19 cellular contexts compared by ENCODE assay signal in genomic region chr2:158776236-158776635, GRCh38. TPM values are rescaled to one million over a fixed set of nuclear protein-coding genes. Genes with fewer than 3 reads are reported as not detected.
DNase-seq lines count a peak whose midpoint lies in the region; ATAC-seq, FAIRE-seq and TF ChIP-seq lines count a peak whose summit lies in the region.
"Had no signal": no experiment of that assay in that cellular context is flagged by ENCODE, and none has a peak within 500 bp of the region (broad histone marks: within the 10 kb centered on the region; RNA-seq: fewer than 3 reads in every experiment).

No MANE protein-coding gene starts in this region.

- TF ChIP-seq CTCF in SK-N-SH (IDR thresholded peaks at IDR 0.05) (no peak), PC-9 (conservative IDR thresholded peaks at IDR 0.05) (no peak)

- no peak for ATAC-seq in SK-N-SH treated with all-trans-retinoic acid at 6 μM for 48 hours
- no peak for ATAC-seq in Right ventricle myocardium superior (ENCODE audit: poor library complexity)
- ATAC-seq: HCT116 had no signal

- no peak overlapping the region for H3K4me3 ChIP-seq in SK-N-SH (ENCODE audit: low read depth in 2 of 2, low read length in 1 of 2)
- H3K4me3 ChIP-seq in SJCRH30 = no peak overlapping the region
- no peak overlapping the region for H3K4me3 ChIP-seq in small intestine (ENCODE audit: low read depth in 1 of 2, low read length in 2 of 2)
- H3K4me3 ChIP-seq in PC-9 = no peak overlapping the region

- H3K9ac ChIP-seq in SK-N-SH = no peak overlapping the region

- POLR2A ChIA-PET in SK-N-SH (lab: Yijun Ruan, JAX) (no interaction called here), PC-9 (lab: Charles Lee; ENCODE audit: unreplicated experiment) (no interaction called here)

- H3K9me2 ChIP-seq in SK-N-SH (no peaks in the 10 kb centered on the region), PC-9 (ENCODE audit: insufficient read depth) (no peaks in the 10 kb centered on the region)

- H3K4me1 ChIP-seq in SK-N-SH (ENCODE audit: control insufficient read depth in 1 of 2, insufficient read depth in 2 of 2, low read depth in 1 of 2, low read length in 1 of 2) (no peaks in the 10 kb centered on the region), SJCRH30 (peaks cover 15% of the 10 kb centered on the region), small intestine (ENCODE audit: control insufficient read depth in 2 of 2, insufficient read depth in 1 of 2, low read depth in 1 of 2, low read length in 1 of 2) (peaks cover 0 to 3% of the 10 kb centered on the region in 2 donors), PC-9 (replicated peaks; ENCODE audit: insufficient read depth) (no peaks in the 10 kb centered on the region; the same call in 1 of the 2 replicates)

- no peak for DNase-seq in SK-N-SH
- peak; percentile 20 for DNase-seq in NCI-H510A (lab: John Stamatoyannopoulos, UW)
- peak; percentile 22 to 71 for DNase-seq in SJCRH30
- DNase-seq in small intestine = peak; percentile 14
- DNase-seq in activated CD8-positive, alpha-beta memory T cell treated with anti-CD3 and anti-CD28 coated beads for 24 hours = no peak
- DNase-seq in PC-9 = no peak
- DNase-seq in Right ventricle myocardium superior = no peak
- DNase-seq: NCI-H1417 treated with DMSO at 0.1 percent for 48 hours; NCI-H2081 treated with DMSO at 0.1 percent for 48 hours; NCI-H446 treated with DMSO at 0.1 percent for 48 hours; NK-92 treated with Interleukin-12 subunit alpha and Interleukin-12 subunit beta, amount 100 ng/mL, for 24 hours; SIG-M5; SW 1271 had no signal

- H2AFZ ChIP-seq in SK-N-SH (ENCODE audit: low read depth) (no peak overlapping the region), PC-9 (no peak overlapping the region)

- TF ChIP-seq EP300 in SK-N-SH (IDR thresholded peaks at IDR 0.05; ENCODE audit: borderline replicate concordance in 1 of 2, low read depth in 1 of 2, low read length in 1 of 2) = no peak

- H3K9me3 ChIP-seq in SK-N-SH (no peaks in the 10 kb centered on the region), SJCRH30 (replicated peaks) (no peaks in the 10 kb centered on the region), small intestine (ENCODE audit: control insufficient read depth, low read depth) (no peaks in the 10 kb centered on the region), PC-9 (ENCODE audit: insufficient read depth, low read depth) (no peaks in the 10 kb centered on the region)

- H3K4me2 ChIP-seq in SK-N-SH (no peak overlapping the region), PC-9 (no peak overlapping the region)

- BruUV-seq in PC-9 (replicated peaks; lab: Mats Ljungman, UMichigan) = no TSS peak

- intact Hi-C loops in PC-9 (cut with micrococcal nuclease; ENCODE audit: unreplicated experiment) = no loop called here
- intact Hi-C loops in Right ventricle myocardium superior (cut with DNase I) = no loop called here

- H3K79me2 ChIP-seq in SK-N-SH (ENCODE audit: insufficient read depth) = no peaks in the 10 kb centered on the region
- H3K79me2 ChIP-seq in PC-9 (ENCODE audit: low read depth) = no peaks in the 10 kb centered on the region

- H3K27me3 ChIP-seq in SK-N-SH (ENCODE audit: insufficient read depth) (no peaks in the 10 kb centered on the region), SJCRH30 (no peaks in the 10 kb centered on the region), small intestine (ENCODE audit: control insufficient read depth in 2 of 2, insufficient read depth in 2 of 2, low read length in 2 of 2) (no peaks in the 10 kb centered on the region), PC-9 (ENCODE audit: insufficient read depth, low read depth) (no peaks in the 10 kb centered on the region)

- H3K36me3 ChIP-seq in SK-N-SH (replicated peaks in 1 of 2; ENCODE audit: control insufficient read depth in 1 of 2, insufficient read depth in 2 of 2, low read length in 1 of 2) (no peaks in the 10 kb centered on the region), SJCRH30 (no peaks in the 10 kb centered on the region), small intestine (ENCODE audit: control insufficient read depth in 2 of 2, insufficient read depth in 2 of 2, low read length in 2 of 2) (no peaks in the 10 kb centered on the region), PC-9 (ENCODE audit: low read depth) (no peaks in the 10 kb centered on the region)

- 53% methylated on average over 2 of the region's 2 CpGs for WGBS in SK-N-SH (ENCODE audit: low lambda C conversion rate)
- WGBS in small intestine, 3 donors = 80 to 93% (median 82%) methylated on average over 2 of the region's 2 CpGs

- no peak overlapping the region for H3K27ac ChIP-seq in SK-N-SH (ENCODE audit: low read depth in 2 of 2, low read length in 1 of 2)
- H3K27ac ChIP-seq in SJCRH30 = peak overlapping the region; percentile 17; the same call in 1 of the 2 replicates
- no peak overlapping the region for H3K27ac ChIP-seq in small intestine (ENCODE audit: low read depth in 1 of 2, low read length in 1 of 2)
- no peak overlapping the region for H3K27ac ChIP-seq in PC-9
- H3K27ac ChIP-seq: C4-2B had no signal

- H4K20me1 ChIP-seq in SK-N-SH (ENCODE audit: insufficient read depth) (no peaks in the 10 kb centered on the region), PC-9 (ENCODE audit: insufficient read depth) (no peaks in the 10 kb centered on the region)

- TF ChIP-seq RAD21 in SK-N-SH (IDR thresholded peaks at IDR 0.05; ENCODE audit: low read length) = no peak

- no peak for FAIRE-seq in small intestine (lab: Jason Lieb, UNC)

- CTCF ChIA-PET in SK-N-SH (lab: Yijun Ruan, JAX) (interaction anchor here (0.8 kb wide), 1 partner anchor 1191 kb away, joined by 3 read pairs; no protein-coding TSS in a partner anchor), PC-9 (lab: Charles Lee) (no interaction called here)

- no peaks in the 10 kb centered on the region for H3F3A ChIP-seq in SK-N-SH (replicated peaks; ENCODE audit: insufficient read depth)
- H3F3A ChIP-seq in PC-9 (ENCODE audit: insufficient read depth, low read depth) = no peaks in the 10 kb centered on the region

TF ChIP-seq in SK-N-SH treated with all-trans-retinoic acid at 6 μM for 48 hours, 23 proteins besides CTCF, POLR2A, EP300 and RAD21:
- TF ChIP-seq TCF4 (CRISPR knock-in tag; IDR thresholded peaks at IDR 0.05; ENCODE audit: borderline replicate concordance) = peak; percentile 18; the same call in 1 of the 2 replicates
- TF ChIP-seq ZNF565 (CRISPR knock-in tag; conservative IDR thresholded peaks at IDR 0.05; ENCODE audit: low read depth) = no peak

TF ChIP-seq in SK-N-SH, 30 proteins besides CTCF, POLR2A, EP300 and RAD21 (continues in another document):
- TF ChIP-seq, protein P1, sequence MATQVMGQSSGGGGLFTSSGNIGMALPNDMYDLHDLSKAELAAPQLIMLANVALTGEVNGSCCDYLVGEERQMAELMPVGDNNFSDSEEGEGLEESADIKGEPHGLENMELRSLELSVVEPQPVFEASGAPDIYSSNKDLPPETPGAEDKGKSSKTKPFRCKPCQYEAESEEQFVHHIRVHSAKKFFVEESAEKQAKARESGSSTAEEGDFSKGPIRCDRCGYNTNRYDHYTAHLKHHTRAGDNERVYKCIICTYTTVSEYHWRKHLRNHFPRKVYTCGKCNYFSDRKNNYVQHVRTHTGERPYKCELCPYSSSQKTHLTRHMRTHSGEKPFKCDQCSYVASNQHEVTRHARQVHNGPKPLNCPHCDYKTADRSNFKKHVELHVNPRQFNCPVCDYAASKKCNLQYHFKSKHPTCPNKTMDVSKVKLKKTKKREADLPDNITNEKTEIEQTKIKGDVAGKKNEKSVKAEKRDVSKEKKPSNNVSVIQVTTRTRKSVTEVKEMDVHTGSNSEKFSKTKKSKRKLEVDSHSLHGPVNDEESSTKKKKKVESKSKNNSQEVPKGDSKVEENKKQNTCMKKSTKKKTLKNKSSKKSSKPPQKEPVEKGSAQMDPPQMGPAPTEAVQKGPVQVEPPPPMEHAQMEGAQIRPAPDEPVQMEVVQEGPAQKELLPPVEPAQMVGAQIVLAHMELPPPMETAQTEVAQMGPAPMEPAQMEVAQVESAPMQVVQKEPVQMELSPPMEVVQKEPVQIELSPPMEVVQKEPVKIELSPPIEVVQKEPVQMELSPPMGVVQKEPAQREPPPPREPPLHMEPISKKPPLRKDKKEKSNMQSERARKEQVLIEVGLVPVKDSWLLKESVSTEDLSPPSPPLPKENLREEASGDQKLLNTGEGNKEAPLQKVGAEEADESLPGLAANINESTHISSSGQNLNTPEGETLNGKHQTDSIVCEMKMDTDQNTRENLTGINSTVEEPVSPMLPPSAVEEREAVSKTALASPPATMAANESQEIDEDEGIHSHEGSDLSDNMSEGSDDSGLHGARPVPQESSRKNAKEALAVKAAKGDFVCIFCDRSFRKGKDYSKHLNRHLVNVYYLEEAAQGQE (IDR thresholded peaks at IDR 0.05; ENCODE audit: low read depth, low read length) = no peak
- no peak for TF ChIP-seq RCOR1 (IDR thresholded peaks at IDR 0.05; ENCODE audit: low read length)
- TF ChIP-seq TEAD4 (IDR thresholded peaks at IDR 0.05; ENCODE audit: borderline replicate concordance, insufficient read depth) = no peak
- TF ChIP-seq, protein P2, sequence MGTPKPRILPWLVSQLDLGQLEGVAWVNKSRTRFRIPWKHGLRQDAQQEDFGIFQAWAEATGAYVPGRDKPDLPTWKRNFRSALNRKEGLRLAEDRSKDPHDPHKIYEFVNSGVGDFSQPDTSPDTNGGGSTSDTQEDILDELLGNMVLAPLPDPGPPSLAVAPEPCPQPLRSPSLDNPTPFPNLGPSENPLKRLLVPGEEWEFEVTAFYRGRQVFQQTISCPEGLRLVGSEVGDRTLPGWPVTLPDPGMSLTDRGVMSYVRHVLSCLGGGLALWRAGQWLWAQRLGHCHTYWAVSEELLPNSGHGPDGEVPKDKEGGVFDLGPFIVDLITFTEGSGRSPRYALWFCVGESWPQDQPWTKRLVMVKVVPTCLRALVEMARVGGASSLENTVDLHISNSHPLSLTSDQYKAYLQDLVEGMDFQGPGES (IDR thresholded peaks at IDR 0.05; ENCODE audit: low read depth, low read length) = no peak
- TF ChIP-seq TAF1 (IDR thresholded peaks at IDR 0.05; ENCODE audit: borderline replicate concordance, low read depth, low read length) = no peak
- TF ChIP-seq FOXM1 (IDR thresholded peaks at IDR 0.05; ENCODE audit: low read depth) = no peak
- TF ChIP-seq USF1 (IDR thresholded peaks at IDR 0.05; ENCODE audit: borderline replicate concordance, low read depth) = no peak
- TF ChIP-seq SMC3 (IDR thresholded peaks at IDR 0.05; ENCODE audit: low read depth, low read length) = no peak

RNA-seq across cellular contexts. Expression of gene DAPL1, which starts 18.9 kb away (rescaled TPM):
- not detected in 2 replicates for polyA plus RNA-seq in SK-N-SH (2012; rRNA removed)
- polyA plus RNA-seq in SK-N-SH (2012; cell fraction: cytosol; rRNA removed) = 0.08 TPM in 1 of 2 replicates, not detected in the other
- polyA plus RNA-seq in SK-N-SH (2012; cell fraction: nucleus; rRNA removed) = not detected in 2 replicates
- total RNA-seq in SJCRH30 (2014; rRNA removed; shearing (Covaris generic)) = not detected in 2 replicates
- 1 to 10 TPM; 2.0 to 2.7 (median 2.2) TPM for polyA plus RNA-seq in small intestine
- total RNA-seq in PC-9 (2021) = not detected in 2 replicates
- total RNA-seq in Right ventricle myocardium superior = not detected
- total RNA-seq: OCI-LY7; RPMI7951; T-helper 2 cell treated with Interferon-gamma antibody and Interleukin-4, amounts not matched to agents 100 ng/mL and 5 ng/mL, for 36 hours had no signal

Comparison
In these comparisons a context has a peak if more than half of its experiments do, and no peak if none do; other contexts are left out.
1. DNase-seq: peak in NCI-H510A (single experiment), SJCRH30 (2 of 2) and small intestine (single experiment); none in SK-N-SH (single experiment), activated CD8-positive, alpha-beta memory T cell treated with anti-CD3 and anti-CD28 coated beads for 24 hours (single experiment), PC-9 (0 of 2) and Right ventricle myocardium superior (single experiment).